9 cellular contexts compared by ENCODE assay signal in genomic region chr19:18785179-18786124, GRCh38. TPM values are rescaled to one million over a fixed set of nuclear protein-coding genes. Genes with fewer than 3 reads are reported as not detected.
A peak's percentile ranks its signal among the peaks of the same experiment; 100 is the strongest.
DNase-seq lines count a peak whose midpoint lies in the region; ATAC-seq and TF ChIP-seq lines count a peak whose summit lies in the region.
"Had no signal": no experiment of that assay in that cellular context is flagged by ENCODE, and none has a peak within 500 bp of the region (broad histone marks: within the 10 kb centered on the region; RNA-seq: fewer than 3 reads in every experiment).

No MANE protein-coding gene starts in this region.

- ATAC-seq in natural killer cell (peak; percentile 65 to 81 (median 79)), HG03432 (IDR thresholded peaks at IDR 0.05; ENCODE audit: unreplicated experiment) (no peak), HG03175 (IDR thresholded peaks at IDR 0.05; ENCODE audit: unreplicated experiment) (no peak)

- no peaks in the 10 kb centered on the region for H3K36me3 ChIP-seq in effector memory CD4-positive, alpha-beta T cell (ENCODE audit: control insufficient read depth, insufficient read depth, low read length)
- no peaks in the 10 kb centered on the region for H3K36me3 ChIP-seq in stomach

- H3K4me1 Mint-ChIP-seq in natural killer cell: peaks cover 19 to 40% of the 10 kb centered on the region in 2 donors

- H3K27ac ChIP-seq in effector memory CD4-positive, alpha-beta T cell (ENCODE audit: insufficient read depth, low read length, poor library complexity, severe bottlenecking): no peak overlapping the region
- no peak overlapping the region for H3K27ac ChIP-seq in stomach

- TF ChIP-seq CTCF in natural killer cell (IDR thresholded peaks at IDR 0.05) (no peak), stomach (IDR thresholded peaks at IDR 0.05) (no peak)

- no peaks in the 10 kb centered on the region for H3K9me3 Mint-ChIP-seq in natural killer cell

- DNase-seq in GM19238 (ENCODE audit: insufficient read length, low spot score) (peak; percentile 91), NCI-H446 treated with DMSO at 0.1 percent for 48 hours (lab: John Stamatoyannopoulos, UW) (peak; percentile 28), natural killer cell (peak; percentile 36), stomach (peak; percentile 82)
- peak; percentile 24 to 57 for DNase-seq in activated CD8-positive, alpha-beta memory T cell treated with anti-CD3 and anti-CD28 coated beads for 1 hour (ENCODE audit: extremely low read depth in 1 of 2, low read depth in 1 of 2)
- DNase-seq in effector memory CD4-positive, alpha-beta T cell: peak; percentile 34 to 67 (median 57)

- intact Hi-C loops in natural killer cell (cut with micrococcal nuclease): no loop called here
- intact Hi-C loops in stomach (cut with DNase I; ENCODE audit: low total_unique reads): no loop called here

- peaks cover 23 to 45% of the 10 kb centered on the region in 2 donors for H3K27me3 Mint-ChIP-seq in natural killer cell (ENCODE audit: low read depth in 2 of 2)

- H3K4me1 ChIP-seq in effector memory CD4-positive, alpha-beta T cell (ENCODE audit: control insufficient read depth, insufficient read depth, low read length, poor library complexity, severe bottlenecking): peaks cover 28% of the 10 kb centered on the region
- H3K4me1 ChIP-seq in stomach: peaks cover 35 to 51% (median 45%) of the 10 kb centered on the region in 4 donors

- H3K4me3 ChIP-seq in effector memory CD4-positive, alpha-beta T cell (ENCODE audit: insufficient read depth, low read depth, low read length, poor library complexity, severe bottlenecking): no peak overlapping the region
- H3K4me3 ChIP-seq in stomach: peak overlapping the region; percentile 5 to 32 (median 23)

- no peaks in the 10 kb centered on the region for H3K9me3 ChIP-seq in effector memory CD4-positive, alpha-beta T cell (ENCODE audit: control insufficient read depth, low read length)
- no peaks in the 10 kb centered on the region for H3K9me3 ChIP-seq in stomach

- 7 to 9% (median 9%) methylated on average over 28 to 65 of the region's 65 CpGs for whole genome bisulfite sequencing in stomach, 5 donors

- no peak for TF ChIP-seq POLR2A in stomach (IDR thresholded peaks at IDR 0.05)

- no peak overlapping the region for H3K27ac Mint-ChIP-seq in natural killer cell

- no peak for TF ChIP-seq EP300 in stomach (IDR thresholded peaks at IDR 0.05)

- H3K27me3 ChIP-seq in effector memory CD4-positive, alpha-beta T cell (replicated peaks; ENCODE audit: control insufficient read depth, insufficient read depth, low read length, poor library complexity, severe bottlenecking): peaks cover 36% of the 10 kb centered on the region
- H3K27me3 ChIP-seq in stomach: peaks cover 30 to 65% (median 53%) of the 10 kb centered on the region in 3 donors

- peak overlapping the region; percentile 66 for H3K4me3 Mint-ChIP-seq in natural killer cell

- no peaks in the 10 kb centered on the region for H3K36me3 Mint-ChIP-seq in natural killer cell

RNA-seq across cellular contexts. Expression of gene COMP, which starts 5.7 kb away (rescaled TPM):
- total RNA-seq in natural killer cell (not detected), stomach (1 to 10 TPM in 1 of 5 donors, not detected in 4; 1.4 TPM)
- 1 to 10 TPM in 2 of 3 donors, under 1 TPM in 1; 0.62 to 4.1 (median 1.8) TPM for polyA plus RNA-seq in stomach
- total RNA-seq: T-helper 1 cell treated with Interleukin-12 subunit alpha and Interleukin-12 subunit beta and Interleukin-4 antibody, amounts not matched to agents 30 ng/mL and 1 ng/mL, for 36 hours had no signal

RNA-seq across cellular contexts. Expression of gene UPF1, which starts 46.3 kb away (rescaled TPM):
- 100 to 1,000 TPM; 123 to 140 (median 138) TPM for total RNA-seq in natural killer cell
- 100 to 1,000 TPM in 1 of 5 donors, 10 to 100 TPM in 4; 26.3 to 111 (median 46.6) TPM for total RNA-seq in stomach
- 10 to 100 TPM; 27.5 to 35.4 (median 32.2) TPM for polyA plus RNA-seq in stomach

Comparison
In these comparisons a context has a peak if more than half of its experiments do, and no peak if none do; other contexts are left out.
1. DNase-seq: peak in every context shown above with its lines; median percentile 91 in GM19238; 82 in stomach; 57 in effector memory CD4-positive, alpha-beta T cell; 40 in activated CD8-positive, alpha-beta memory T cell treated with anti-CD3 and anti-CD28 coated beads for 1 hour; 36 in natural killer cell; 28 in NCI-H446 treated with DMSO at 0.1 percent for 48 hours.
2. ATAC-seq: peak in natural killer cell (3 of 3); none in HG03432 (single experiment) and HG03175 (single experiment).